Comparison of ENCODE assay signal across 35 cellular contexts in the genomic region with DNA sequence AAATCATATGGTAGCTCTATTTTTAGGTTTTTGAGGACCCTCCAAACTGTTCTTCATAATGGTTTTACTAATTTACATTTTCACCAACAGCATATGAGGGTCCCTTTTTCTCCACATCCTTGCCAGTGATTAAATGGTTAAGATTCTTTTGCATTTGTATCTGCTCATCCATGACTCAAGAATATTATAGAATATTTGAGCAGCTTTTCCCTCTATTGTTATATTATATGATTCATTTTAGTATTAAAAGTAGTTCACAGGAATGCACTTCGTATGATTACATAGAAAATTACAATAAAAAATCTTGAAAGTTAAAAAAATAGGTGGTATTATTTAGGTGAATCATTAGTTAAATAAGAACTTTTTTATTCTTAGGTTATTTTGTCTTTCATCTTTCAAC.
"Had no signal": no experiment of that assay in that cellular context is flagged by ENCODE, and none has a peak within 500 bp of the region (broad histone marks: within the 10 kb centered on the region; RNA-seq: fewer than 3 reads in every experiment).

No MANE protein-coding gene starts in this region.

- H3K9ac ChIP-seq: KMS-11 had no signal

- H3K4me2 ChIP-seq: KMS-11 had no signal

- H3K27me3 ChIP-seq: MG63 had no signal

- DNase-seq: Karpas-422, Kasumi-1, KG1, MG63, MM.1S, MV-4-11, NCI-H1048, NCI-H1092, NCI-H1092 treated with DMSO at 0.1 percent for 48 hours, NCI-H1105, NCI-H1105 treated with DMSO at 0.1 percent for 48 hours, NCI-H1417, NCI-H1417 treated with DMSO at 0.1 percent for 48 hours, NCI-H1436, NCI-H1436 treated with DMSO at 0.1 percent for 48 hours, NCI-H146, NCI-H1694, NCI-H1694 treated with DMSO at 0.1 percent for 48 hours, NCI-H187, NCI-H187 treated with DMSO at 0.1 percent for 48 hours, NCI-H1930, NCI-H2029, NCI-H2029 treated with DMSO at 0.1 percent for 48 hours, NCI-H2081, NCI-H2081 treated with DMSO at 0.1 percent for 48 hours, NCI-H2107, NCI-H2171, NCI-H2171 treated with DMSO at 0.1 percent for 48 hours, NCI-H2227 treated with DMSO at 0.1 percent for 48 hours, NCI-H226, NCI-H345, NCI-H446, NCI-H446 treated with DMSO at 0.1 percent for 48 hours, NCI-H510A had no signal

- H3K4me3 ChIP-seq: MG63 had no signal

- H3K27ac ChIP-seq: KMS-11 had no signal
